Comparison of ENCODE assay signal across 8 cellular contexts in the genomic region with DNA sequence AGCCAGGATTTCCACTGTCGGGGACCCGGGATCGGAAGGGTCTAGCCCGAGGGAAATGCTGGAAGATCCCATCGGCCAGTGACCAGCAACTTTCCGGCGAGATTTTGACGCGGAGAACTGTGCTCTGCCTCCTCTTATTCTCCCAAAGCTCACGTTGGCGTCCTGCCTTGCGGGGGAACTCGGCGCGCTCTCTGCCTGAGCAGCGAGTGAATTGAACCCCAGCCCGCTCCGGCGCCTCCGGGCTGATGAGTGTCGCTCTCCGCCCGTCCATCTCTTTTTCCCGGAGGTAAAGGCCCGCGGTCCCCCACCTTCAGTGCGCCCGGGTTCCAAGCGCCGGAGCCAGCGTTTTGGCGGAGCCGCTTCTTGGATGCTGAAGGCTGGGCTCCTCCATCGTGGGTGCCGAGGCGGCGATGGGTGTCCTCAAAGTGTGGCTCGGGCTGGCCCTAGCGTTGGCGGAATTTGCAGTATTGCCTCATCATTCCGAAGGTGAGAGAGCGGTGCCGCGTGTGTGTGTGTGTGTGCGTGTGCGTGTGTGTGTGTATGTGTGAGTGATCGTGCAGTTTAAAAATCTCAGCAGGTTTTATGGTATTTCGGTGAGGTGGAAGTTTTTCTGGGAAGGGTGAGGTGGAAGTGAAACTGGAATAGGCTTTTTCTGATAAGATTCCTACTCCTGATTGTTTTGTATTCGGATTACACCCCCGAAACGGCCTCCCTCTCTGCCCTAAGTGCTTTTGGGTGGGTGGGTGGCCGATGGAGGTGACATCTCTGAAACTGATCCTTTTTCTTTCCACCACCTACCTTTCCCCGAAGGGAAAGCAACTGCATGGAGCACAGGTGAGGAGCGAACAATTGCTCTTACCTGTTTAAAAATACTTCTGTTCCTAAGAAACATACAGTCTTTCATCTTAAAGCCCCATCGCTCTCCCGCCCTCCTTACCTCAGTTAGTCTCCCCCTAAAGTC. TPM values are rescaled to one million over a fixed set of nuclear protein-coding genes. Genes with fewer than 3 reads are reported as not detected.
DNase-seq lines count a peak whose midpoint lies in the region; ATAC-seq and TF ChIP-seq lines count a peak whose summit lies in the region.

No MANE protein-coding gene starts in this region.

- H3K4me1 ChIP-seq in mononuclear cell (ENCODE audit: insufficient read depth, low read length) (peaks cover 35% of the 10 kb centered on the region), testis (peaks cover 21% of the 10 kb centered on the region)

- intact Hi-C loops in testis (cut with DNase I; ENCODE audit: low total_unique reads), result no loop called here

- H3K4me3 ChIP-seq in WERI-Rb-1 (ENCODE audit: low read depth, low read length), result peak overlapping the region; percentile 35
- peak overlapping the region; percentile 33 for H3K4me3 ChIP-seq in mononuclear cell (ENCODE audit: low read length)
- peak overlapping the region; percentile 44 to 60 for H3K4me3 ChIP-seq in testis

- H3K27me3 ChIP-seq in WERI-Rb-1 (ENCODE audit: insufficient read depth, low read depth, severe bottlenecking) (peaks cover 54% of the 10 kb centered on the region), mononuclear cell (ENCODE audit: insufficient read depth, low read length) (peaks cover 82% of the 10 kb centered on the region), testis (no peaks in the 10 kb centered on the region)

- TF ChIP-seq CTCF in WERI-Rb-1 (IDR thresholded peaks at IDR 0.05; ENCODE audit: low read depth, low read length) (no peak), testis (IDR thresholded peaks at IDR 0.05) (no peak)

- DNase-seq in NCI-H2227 (lab: John Stamatoyannopoulos, UW; ENCODE audit: unreplicated experiment), result peak; percentile 10
- DNase-seq in NCI-H2227 treated with DMSO at 0.1 percent for 48 hours (lab: John Stamatoyannopoulos, UW), result no peak
- peak; percentile 17 for DNase-seq in HuH-7 (ENCODE audit: low spot score)
- peak; percentile 15 for DNase-seq in WERI-Rb-1
- no peak for DNase-seq in epithelial cell of prostate (ENCODE audit: low read depth, low spot score)
- DNase-seq in testis, result peak; percentile 42

- no peaks in the 10 kb centered on the region for H3K36me3 ChIP-seq in WERI-Rb-1
- no peaks in the 10 kb centered on the region for H3K36me3 ChIP-seq in testis (ENCODE audit: low read depth, missing control alignments)

- ATAC-seq in GM19328 (IDR thresholded peaks at IDR 0.05; ENCODE audit: unreplicated experiment), result no peak

- TF ChIP-seq POLR2A in testis (IDR thresholded peaks at IDR 0.05), result no peak

- 0 to 1% methylated on average over 31 to 56 of the region's 56 CpGs for WGBS in testis, 2 donors

- H3K27ac ChIP-seq in WERI-Rb-1 (no peak overlapping the region), epithelial cell of prostate (peak overlapping the region; percentile 83), testis (no peak overlapping the region)

- H3K9me3 ChIP-seq in WERI-Rb-1 (ENCODE audit: severe bottlenecking) (no peaks in the 10 kb centered on the region), mononuclear cell (ENCODE audit: low read depth, low read length) (no peaks in the 10 kb centered on the region), testis (no peaks in the 10 kb centered on the region)

RNA-seq across cellular contexts. Expression of a gene that starts 0.8 kb away (rescaled TPM):
- total RNA-seq in mononuclear cell (under 0.01 TPM), testis (1 to 10 TPM; 3.5 to 3.7 TPM)
- polyA plus RNA-seq in testis (ENCODE audit: insufficient read depth, low read depth, low replicate concordance), result 2.2 TPM

Comparison
In these comparisons a context has a peak if more than half of its experiments do, and no peak if none do; other contexts are left out.
1. DNase-seq: peak in NCI-H2227 (single experiment), HuH-7 (single experiment), WERI-Rb-1 (single experiment) and testis (single experiment); none in NCI-H2227 treated with DMSO at 0.1 percent for 48 hours (single experiment) and epithelial cell of prostate (single experiment).
2. Peak in every context shown above with its lines, with median percentiles within 50 percentile points of each other: H3K4me3 ChIP-seq.